ENCODE assay signal across 8 cellular contexts in genomic region chr22:38756631-38757463, GRCh38. TPM values are rescaled to one million over a fixed set of nuclear protein-coding genes. Genes with fewer than 3 reads are reported as not detected.
DNase-seq lines count a peak whose midpoint lies in the region; ATAC-seq, FAIRE-seq and TF ChIP-seq lines count a peak whose summit lies in the region.

No MANE protein-coding gene starts in this region.

- TF ChIP-seq EP300 in H1 (IDR thresholded peaks at IDR 0.05; ENCODE audit: borderline replicate concordance in 1 of 2, low read depth in 2 of 2, low read length in 2 of 2): no peak

- H3K56ac ChIP-seq in H1 (replicated peaks; ENCODE audit: insufficient read length, low read depth, low read length): no peak overlapping the region

- H4K20me1 ChIP-seq in H1 (replicated peaks in 1 of 2; ENCODE audit: control insufficient read depth in 1 of 2, insufficient read depth in 2 of 2, low read length in 2 of 2): peaks cover 0 to 5% of the 10 kb centered on the region in 2 experiments

- no peak for TF ChIP-seq RAD21 in H1 (IDR thresholded peaks at IDR 0.05 in 1 of 2, conservative IDR thresholded peaks at IDR 0.05 in 1 of 2; ENCODE audit: low read depth in 2 of 2, low read length in 2 of 2)

- H2BK120ac ChIP-seq in H1 (replicated peaks; ENCODE audit: low read depth, low read length): no peak overlapping the region

- H4K8ac ChIP-seq in H1 (ENCODE audit: extremely low read depth, insufficient read depth, low read length): no peak overlapping the region; the same call in 1 of the 2 replicates

- peaks cover 21% of the 10 kb centered on the region; the same call in 1 of the 2 replicates for H3K23me2 ChIP-seq in H1 (ENCODE audit: low read depth, low read length)

- H2BK15ac ChIP-seq in H1 (ENCODE audit: low read length): 0 out of 2 replicates have a peak overlapping the region, but pooled peaks have one; percentile 19

- ATAC-seq in RWPE2 (ENCODE audit: low read depth) (no peak), HG02852 (IDR thresholded peaks at IDR 0.05; ENCODE audit: unreplicated experiment) (no peak)

- POLR2A ChIA-PET in H1 (lab: Charles Lee; ENCODE audit: partially characterized antibody): interaction anchor here (0.6 to 3.5 kb wide), 6 partner anchors 8 to 107 kb away, joined by 3 to 23 read pairs (median 3); no protein-coding TSS in a partner anchor

- H3K4me2 ChIP-seq in H1 (ENCODE audit: insufficient read depth in 1 of 2, low read depth in 2 of 2, low read length in 2 of 2): peak overlapping the region; percentile 80 to 88; a peak in 2 of 4 replicates

- H2BK20ac ChIP-seq in H1 (ENCODE audit: low read length): no peak overlapping the region

- no peak overlapping the region for H2BK12ac ChIP-seq in H1 (ENCODE audit: low read depth, low read length)

- no peak overlapping the region for H4K91ac ChIP-seq in H1 (replicated peaks; ENCODE audit: insufficient read length, low read length)

- H3K4me3 ChIP-seq in RWPE2 (ENCODE audit: severe bottlenecking) (peak overlapping the region; percentile 77), H1 (ENCODE audit: extremely low read depth in 1 of 4, insufficient read depth in 2 of 4, low read depth in 3 of 4, low read length in 4 of 4) (peak overlapping the region; percentile 57 to 81 (median 60); a peak in 5 of 8 replicates), rectal smooth muscle tissue (ENCODE audit: low read length) (peak overlapping the region; percentile 79)

- no peak overlapping the region for H3K4ac ChIP-seq in H1 (replicated peaks; ENCODE audit: insufficient read length, low read depth, low read length)

- H3K9me3 ChIP-seq in RWPE2 (ENCODE audit: severe bottlenecking): no peaks in the 10 kb centered on the region
- H3K9me3 ChIP-seq in H1 (ENCODE audit: insufficient read depth in 2 of 2, low read depth in 1 of 2, low read length in 1 of 2): no peaks in the 10 kb centered on the region

- H4K5ac ChIP-seq in H1 (ENCODE audit: insufficient read length, low read depth, low read length): no peak overlapping the region

- no peak overlapping the region for H2AK5ac ChIP-seq in H1 (ENCODE audit: low read depth, low read length)

- H3K79me1 ChIP-seq in H1 (ENCODE audit: low read depth, low read length): no peaks in the 10 kb centered on the region

- H3K27me3 ChIP-seq in RWPE2 (ENCODE audit: insufficient read depth, poor library complexity, severe bottlenecking): no peaks in the 10 kb centered on the region
- peaks cover 0 to 7% (median 5%) of the 10 kb centered on the region in 4 experiments; a peak in 5 of 7 replicates for H3K27me3 ChIP-seq in H1 (replicated peaks in 1 of 4; ENCODE audit: control insufficient read depth in 3 of 4, extremely low read depth in 1 of 4, insufficient read depth in 3 of 4, low read length in 3 of 4)
- H3K27me3 ChIP-seq in rectal smooth muscle tissue (ENCODE audit: control insufficient read depth, insufficient read depth, low read length): no peaks in the 10 kb centered on the region

- H3K79me2 ChIP-seq in H1 (ENCODE audit: control insufficient read depth in 1 of 2, insufficient read depth in 2 of 2, low read length in 2 of 2): no peaks in the 10 kb centered on the region

- H2AFZ ChIP-seq in H1 (ENCODE audit: low read length): no peak overlapping the region

- H3K27ac ChIP-seq in RWPE2 (ENCODE audit: poor library complexity, severe bottlenecking) (peak overlapping the region; percentile 90), H1 (ENCODE audit: low read depth, low read length) (no peak overlapping the region), rectal smooth muscle tissue (ENCODE audit: low read depth, low read length) (no peak overlapping the region)

- H3K14ac ChIP-seq in H1 (ENCODE audit: insufficient read length): no peak overlapping the region

- CTCF ChIA-PET in H1 (lab: Charles Lee; ENCODE audit: partially characterized antibody): interaction anchor here (0.6 to 6.0 kb wide), 6 partner anchors 9 to 430 kb away, joined by 3 to 44 read pairs (median 4); no protein-coding TSS in a partner anchor

- WGBS in H1 (ENCODE audit: extremely low coverage in 1 of 2, insufficient coverage in 1 of 2, insufficient read length in 1 of 2, insufficient replicate concordance in 2 of 2, low coverage in 1 of 2, low lambda C conversion rate in 2 of 2, missing lambda C conversion rate in 1 of 2), 2 experiments: 81% methylated on average over 21 of the region's 21 CpGs; no CpG with 5 or more reads in 1 of the 2 experiments

- H3K23ac ChIP-seq in H1 (ENCODE audit: insufficient read length): no peak overlapping the region

- no peak for TF ChIP-seq POLR2A in H1 (IDR thresholded peaks at IDR 0.05; ENCODE audit: control extremely low read depth in 1 of 2, low read depth in 2 of 2, low read length in 2 of 2)

- H3K18ac ChIP-seq in H1 (ENCODE audit: extremely low read depth, low read length): no peak overlapping the region

- no peak for TF ChIP-seq CTCF in RWPE2 (IDR thresholded peaks at IDR 0.05; ENCODE audit: poor library complexity, severe bottlenecking)
- no peak for TF ChIP-seq CTCF in H1 (IDR thresholded peaks at IDR 0.05; ENCODE audit: control extremely low read depth in 1 of 3, insufficient read depth in 1 of 3, low read depth in 1 of 3, low read length in 3 of 3)

- H2BK5ac ChIP-seq in H1 (ENCODE audit: low read depth, low read length): no peak overlapping the region

- peaks cover 22% of the 10 kb centered on the region for H3K36me3 ChIP-seq in RWPE2 (ENCODE audit: low read depth)
- H3K36me3 ChIP-seq in H1 (ENCODE audit: control insufficient read depth in 2 of 4, insufficient read depth in 4 of 4, low read length in 3 of 4): no peaks in the 10 kb centered on the region
- H3K36me3 ChIP-seq in rectal smooth muscle tissue (ENCODE audit: control insufficient read depth, insufficient read depth, low read length): peaks cover 6% of the 10 kb centered on the region

- FAIRE-seq in H1 (lab: Jason Lieb, UNC): no peak

- H3K4me1 ChIP-seq in RWPE2 (ENCODE audit: insufficient read depth, poor library complexity, severe bottlenecking) (peaks cover 14% of the 10 kb centered on the region), H1 (replicated peaks in 1 of 4; ENCODE audit: control insufficient read depth in 3 of 4, insufficient read depth in 4 of 4, low read length in 3 of 4) (peaks cover 4 to 16% (median 8%) of the 10 kb centered on the region in 4 experiments), rectal smooth muscle tissue (ENCODE audit: control insufficient read depth, insufficient read depth, low read length) (peaks cover 12% of the 10 kb centered on the region)

- H3K9ac ChIP-seq in H1 (replicated peaks in 1 of 4; ENCODE audit: extremely low read depth in 1 of 4, low read depth in 3 of 4, low read length in 3 of 4) (no peak overlapping the region), rectal smooth muscle tissue (ENCODE audit: low read length) (no peak overlapping the region)

- DNase-seq in SIG-M5 treated with dmso at 0.1 percent for 504 hours (lab: John Stamatoyannopoulos, UW; ENCODE audit: unreplicated experiment) (peak; percentile 45), SIG-M5 (lab: John Stamatoyannopoulos, UW) (no peak), RWPE2 (ENCODE audit: low spot score) (no peak), H1 (ENCODE audit: low read depth in 1 of 2, low spot score in 2 of 2) (no peak), NCI-H1048 (lab: John Stamatoyannopoulos, UW) (no peak), EL (no peak)

TF ChIP-seq in H1, 55 proteins besides CTCF, POLR2A, EP300 and RAD21 (continues in another document):
- TF ChIP-seq POU5F1 (IDR thresholded peaks at IDR 0.05; ENCODE audit: low read depth, low read length) (no peak), EGR1 (IDR thresholded peaks at IDR 0.05; ENCODE audit: borderline replicate concordance, low read depth, low read length) (no peak), TAF7 (optimal IDR thresholded peaks at IDR 0.05; ENCODE audit: borderline replicate concordance, low read depth, low read length) (no peak)

RNA-seq across cellular contexts. Expression of gene SUN2, which starts 1.0 kb away (rescaled TPM):
- total RNA-seq in H1 (2021; fragmentation: NEBNext Ultra II Directional; extraction: Animal tissue kit (Norgen Biotek cat#: 25700)): 10.5 and 11.7 TPM in 2 replicates
- polyA plus RNA-seq in H1 (2011; rRNA removed): 5.1 and 8.3 TPM in 2 replicates
- polyA plus RNA-seq in H1 (2011; cell fraction: cytosol; rRNA removed): 8.5 TPM
- polyA plus RNA-seq in H1 (2011; cell fraction: nucleus; rRNA removed): 20.5 TPM
- polyA plus RNA-seq in H1 (2012, experiment 1 of 2): 12.3 to 22.3 TPM (median 17.1 TPM) in 4 replicates
- 9.0 TPM for polyA plus RNA-seq in H1 (2012, experiment 2 of 2)
- 11.5 TPM for polyA plus RNA-seq in H1 (2013, experiment 1 of 2)
- polyA plus RNA-seq in H1 (2013, experiment 2 of 2): 10.8 TPM
- 9.8 and 10.0 TPM in 2 replicates for polyA minus RNA-seq in H1 (2011; rRNA and poly(A)+ RNA removed)
- polyA minus RNA-seq in H1 (2011; cell fraction: cytosol; rRNA and poly(A)+ RNA removed): 13.1 TPM
- polyA minus RNA-seq in H1 (2011; cell fraction: nucleus; rRNA and poly(A)+ RNA removed): 14.1 TPM

RNA-seq across cellular contexts. Expression of gene DNAL4, which starts 37.1 kb away (rescaled TPM):
- total RNA-seq in H1 (2021; fragmentation: NEBNext Ultra II Directional; extraction: Animal tissue kit (Norgen Biotek cat#: 25700)): 7.8 and 8.8 TPM in 2 replicates
- polyA plus RNA-seq in H1 (2011; rRNA removed): 14.0 and 23.4 TPM in 2 replicates
- 17.7 TPM for polyA plus RNA-seq in H1 (2011; cell fraction: cytosol; rRNA removed)
- 17.5 TPM for polyA plus RNA-seq in H1 (2011; cell fraction: nucleus; rRNA removed)
- 7.9 to 11.2 TPM (median 10.6 TPM) in 4 replicates for polyA plus RNA-seq in H1 (2012, experiment 1 of 2)
- polyA plus RNA-seq in H1 (2012, experiment 2 of 2): 12.6 TPM
- 7.5 TPM for polyA plus RNA-seq in H1 (2013, experiment 1 of 2)
- polyA plus RNA-seq in H1 (2013, experiment 2 of 2): 8.2 TPM
- polyA minus RNA-seq in H1 (2011; rRNA and poly(A)+ RNA removed): 6.9 and 7.1 TPM in 2 replicates
- polyA minus RNA-seq in H1 (2011; cell fraction: cytosol; rRNA and poly(A)+ RNA removed): 5.4 TPM
- 2.5 TPM for polyA minus RNA-seq in H1 (2011; cell fraction: nucleus; rRNA and poly(A)+ RNA removed)

RNA-seq across cellular contexts. Expression of gene GTPBP1, which starts 51.1 kb away (rescaled TPM):
- 91.8 and 92.0 TPM in 2 replicates for total RNA-seq in H1 (2021; fragmentation: NEBNext Ultra II Directional; extraction: Animal tissue kit (Norgen Biotek cat#: 25700))
- 53.1 and 80.2 TPM in 2 replicates for polyA plus RNA-seq in H1 (2011; rRNA removed)
- 59.3 TPM for polyA plus RNA-seq in H1 (2011; cell fraction: cytosol; rRNA removed)
- 134 TPM for polyA plus RNA-seq in H1 (2011; cell fraction: nucleus; rRNA removed)
- 62.3 to 74.8 TPM (median 66.2 TPM) in 4 replicates for polyA plus RNA-seq in H1 (2012, experiment 1 of 2)
- polyA plus RNA-seq in H1 (2012, experiment 2 of 2): 44.7 TPM
- polyA plus RNA-seq in H1 (2013, experiment 1 of 2): 33.8 TPM
- polyA plus RNA-seq in H1 (2013, experiment 2 of 2): 33.3 TPM
- polyA minus RNA-seq in H1 (2011; rRNA and poly(A)+ RNA removed): 87.5 and 119 TPM in 2 replicates
- 50.9 TPM for polyA minus RNA-seq in H1 (2011; cell fraction: cytosol; rRNA and poly(A)+ RNA removed)
- 111 TPM for polyA minus RNA-seq in H1 (2011; cell fraction: nucleus; rRNA and poly(A)+ RNA removed)

RNA-seq across cellular contexts. Expression of gene JOSD1, which starts 56.1 kb away (rescaled TPM):
- 20.2 and 21.3 TPM in 2 replicates for total RNA-seq in H1 (2021; fragmentation: NEBNext Ultra II Directional; extraction: Animal tissue kit (Norgen Biotek cat#: 25700))
- 16.7 and 18.4 TPM in 2 replicates for polyA plus RNA-seq in H1 (2011; rRNA removed)
- polyA plus RNA-seq in H1 (2011; cell fraction: cytosol; rRNA removed): 18.1 TPM
- 18.8 TPM for polyA plus RNA-seq in H1 (2011; cell fraction: nucleus; rRNA removed)
- 14.7 to 20.6 TPM (median 17.3 TPM) in 4 replicates for polyA plus RNA-seq in H1 (2012, experiment 1 of 2)
- 10.8 TPM for polyA plus RNA-seq in H1 (2012, experiment 2 of 2)
- 12.2 TPM for polyA plus RNA-seq in H1 (2013, experiment 1 of 2)
- 12.1 TPM for polyA plus RNA-seq in H1 (2013, experiment 2 of 2)
- 20.8 and 22.0 TPM in 2 replicates for polyA minus RNA-seq in H1 (2011; rRNA and poly(A)+ RNA removed)
- 14.9 TPM for polyA minus RNA-seq in H1 (2011; cell fraction: cytosol; rRNA and poly(A)+ RNA removed)
- 14.4 TPM for polyA minus RNA-seq in H1 (2011; cell fraction: nucleus; rRNA and poly(A)+ RNA removed)
